In the genomic region with DNA sequence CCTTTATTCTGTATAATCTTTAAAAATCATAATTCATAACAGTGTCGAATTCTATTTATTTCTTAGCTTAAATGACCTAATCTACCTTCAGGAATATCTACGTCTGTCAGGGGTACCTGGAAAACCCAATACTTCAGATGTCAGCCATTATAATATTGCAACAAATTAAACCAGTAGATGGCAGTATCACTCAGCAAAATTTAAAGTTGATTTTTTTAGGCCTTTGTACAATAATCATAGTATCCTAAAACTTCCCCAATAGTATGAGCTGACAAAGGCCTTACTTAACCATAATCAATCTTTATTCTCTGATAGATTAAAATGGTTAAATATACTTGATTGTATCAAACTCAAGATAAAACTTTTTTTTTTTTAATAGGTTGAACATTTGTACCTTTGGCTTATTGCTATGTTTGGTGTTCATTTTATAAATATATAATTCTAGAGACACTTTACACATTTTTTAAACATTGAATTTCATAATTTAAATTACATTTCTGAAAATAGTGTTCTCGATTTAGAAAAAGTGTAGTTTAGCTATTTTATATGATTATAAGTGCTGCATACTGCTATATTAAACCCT, we compare ENCODE assay signal across 8 cellular contexts.
A peak's percentile ranks its signal among the peaks of the same experiment; 100 is the strongest.
DNase-seq lines count a peak whose midpoint lies in the region; ATAC-seq and TF ChIP-seq lines count a peak whose summit lies in the region.

No MANE protein-coding gene starts in this region.

- TF ChIP-seq CTCF in natural killer cell (IDR thresholded peaks at IDR 0.05): no peak

- H3K9me3 ChIP-seq in T-helper 17 cell (ENCODE audit: control insufficient read depth, low read length, poor library complexity, severe bottlenecking): no peaks in the 10 kb centered on the region

- no peaks in the 10 kb centered on the region for H3K4me1 Mint-ChIP-seq in T-helper 17 cell
- no peaks in the 10 kb centered on the region for H3K4me1 Mint-ChIP-seq in natural killer cell

- intact Hi-C loops in natural killer cell (cut with micrococcal nuclease): no loop called here

- H3K36me3 Mint-ChIP-seq in T-helper 17 cell (ENCODE audit: low read depth) (no peaks in the 10 kb centered on the region), natural killer cell (no peaks in the 10 kb centered on the region)

- in situ Hi-C loops in SK-MEL-5 (cut with HindIII; ENCODE audit: low pct_unique_long_range_greater_than_20kb, low sequenced_read_pairs): no loop called here

- peaks cover 0 to 7% of the 10 kb centered on the region in 2 donors for H3K9me3 Mint-ChIP-seq in natural killer cell

- H3K27me3 Mint-ChIP-seq in T-helper 17 cell (no peaks in the 10 kb centered on the region), natural killer cell (ENCODE audit: low read depth in 2 of 2) (no peaks in the 10 kb centered on the region)

- ATAC-seq in HG03442 (IDR thresholded peaks at IDR 0.05; ENCODE audit: unreplicated experiment) (peak; percentile 67), T-helper 17 cell (no peak), natural killer cell (no peak)

- H3K4me3 Mint-ChIP-seq in T-helper 17 cell (no peak overlapping the region), natural killer cell (no peak overlapping the region)

- no peak overlapping the region for H3K27ac Mint-ChIP-seq in T-helper 17 cell
- H3K27ac Mint-ChIP-seq in natural killer cell: no peak overlapping the region

- DNase-seq in NCI-H2196 (lab: John Stamatoyannopoulos, UW; ENCODE audit: unreplicated experiment) (peak; percentile 5), NCI-H2196 treated with DMSO at 0.1 percent for 48 hours (lab: John Stamatoyannopoulos, UW; ENCODE audit: unreplicated experiment) (no peak), SK-MEL-5 (ENCODE audit: low read depth, low spot score) (peak; percentile 56), glomerular visceral epithelial cell (ENCODE audit: extremely low spot score) (peak; percentile 25), T-helper 17 cell (no peak), natural killer cell (no peak)
- no peak for DNase-seq in activated CD4-positive, alpha-beta T cell treated with anti-CD3 and anti-CD28 coated beads, Interleukin-2, amount 50 U/mL, for 4 hours

Comparison
In these comparisons a context has a peak if more than half of its experiments do, and no peak if none do; other contexts are left out.
1. DNase-seq: peak in NCI-H2196 (single experiment), SK-MEL-5 (single experiment) and glomerular visceral epithelial cell (single experiment); none in NCI-H2196 treated with DMSO at 0.1 percent for 48 hours (single experiment), activated CD4-positive, alpha-beta T cell treated with anti-CD3 and anti-CD28 coated beads, Interleukin-2, amount 50 U/mL, for 4 hours (0 of 2), T-helper 17 cell (0 of 3) and natural killer cell (single experiment).